Comparison of ENCODE assay signal across 2 cellular contexts in the genomic region with DNA sequence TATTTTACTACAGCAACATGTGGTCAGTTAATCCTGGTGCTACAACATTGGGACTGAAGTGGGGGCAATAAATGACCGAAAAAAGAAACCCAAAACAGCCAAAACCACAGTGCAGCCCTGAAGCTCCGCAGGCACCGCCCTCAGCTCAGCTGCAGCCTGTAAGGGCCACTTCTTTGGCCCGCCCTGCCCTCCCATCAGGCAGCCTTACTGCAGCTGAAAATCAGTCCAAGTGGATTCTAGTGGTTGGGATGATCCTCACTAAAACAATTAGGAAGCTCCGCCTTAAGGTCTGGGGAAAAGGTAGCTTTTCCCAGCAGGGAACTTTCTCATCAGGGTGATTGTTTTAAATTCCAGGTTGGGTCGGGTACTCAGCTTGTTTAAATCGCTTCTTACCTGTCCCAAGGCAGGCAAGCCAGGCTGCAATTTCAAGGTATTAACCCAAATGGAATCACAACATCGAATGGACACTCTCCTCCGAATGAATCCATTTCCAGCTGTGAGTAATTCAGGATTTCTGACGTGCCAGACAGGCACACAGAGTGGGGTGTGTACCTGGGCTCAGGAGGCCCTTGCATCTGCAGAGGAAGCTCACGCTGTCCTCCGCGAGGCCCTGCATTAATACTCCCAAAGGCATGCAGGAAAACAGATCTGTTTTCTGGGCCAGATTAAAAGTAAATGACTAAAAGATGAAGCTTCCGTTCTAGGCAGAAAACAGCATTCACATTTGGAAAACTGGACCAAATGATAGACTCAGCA.
TF ChIP-seq lines count a peak whose summit lies in the region.

No MANE protein-coding gene starts in this region.

TF ChIP-seq in GM23338, 12 proteins besides CTCF, POLR2A, EP300 and RAD21 (continued from another document):
- TF ChIP-seq CREB1 (CRISPR knock-in tag; IDR thresholded peaks at IDR 0.05; ENCODE audit: low read depth), result no peak
- no peak for TF ChIP-seq EZH2phosphoT487 (IDR thresholded peaks at IDR 0.05; ENCODE audit: unreplicated experiment)
TF ChIP-seq in GM23338: peak in this region for 0.

TF ChIP-seq in WTC11, 78 proteins besides CTCF, POLR2A, EP300 and RAD21 (continued from another document):
- TF ChIP-seq MXD4 (CRISPR knock-in tag; IDR thresholded peaks at IDR 0.05; ENCODE audit: borderline replicate concordance), result no peak
- TF ChIP-seq, protein P1, sequence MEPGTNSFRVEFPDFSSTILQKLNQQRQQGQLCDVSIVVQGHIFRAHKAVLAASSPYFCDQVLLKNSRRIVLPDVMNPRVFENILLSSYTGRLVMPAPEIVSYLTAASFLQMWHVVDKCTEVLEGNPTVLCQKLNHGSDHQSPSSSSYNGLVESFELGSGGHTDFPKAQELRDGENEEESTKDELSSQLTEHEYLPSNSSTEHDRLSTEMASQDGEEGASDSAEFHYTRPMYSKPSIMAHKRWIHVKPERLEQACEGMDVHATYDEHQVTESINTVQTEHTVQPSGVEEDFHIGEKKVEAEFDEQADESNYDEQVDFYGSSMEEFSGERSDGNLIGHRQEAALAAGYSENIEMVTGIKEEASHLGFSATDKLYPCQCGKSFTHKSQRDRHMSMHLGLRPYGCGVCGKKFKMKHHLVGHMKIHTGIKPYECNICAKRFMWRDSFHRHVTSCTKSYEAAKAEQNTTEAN (CRISPR knock-in tag; IDR thresholded peaks at IDR 0.05), result no peak
